Comparison of ENCODE assay signal across 26 cellular contexts in genomic region chr22:36177160-36177559, GRCh38. TPM values are rescaled to one million over a fixed set of nuclear protein-coding genes. Genes with fewer than 3 reads are reported as not detected.
"Had no signal": no experiment of that assay in that cellular context is flagged by ENCODE, and none has a peak within 500 bp of the region (broad histone marks: within the 10 kb centered on the region; RNA-seq: fewer than 3 reads in every experiment).

No MANE protein-coding gene starts in this region.

- DNase-seq: activated CD4-positive, alpha-beta memory T cell treated with anti-CD3 and anti-CD28 coated beads for 36 hours; activated CD4-positive, alpha-beta T cell treated with anti-CD3 and anti-CD28 coated beads, Interleukin-2, amount 10 ng/mL, durations not matched to agents 24 days and 14 days; activated CD4-positive, CD25-positive, alpha-beta regulatory T cell treated with anti-CD3 and anti-CD28 coated beads, Interleukin-2, amount 50 U/mL, for 72 hours; activated gamma-delta T cell; activated naive CD4-positive, alpha-beta T cell treated with anti-CD3 and anti-CD28 coated beads for 36 hours; activated T-cell treated with anti-CD3 and anti-CD28 coated beads, Interleukin-2, amount 50 U/mL, for 72 hours; aorta; body of pancreas; MM.1S; NCI-H1105 treated with DMSO at 0.1 percent for 48 hours; NCI-H1436 treated with DMSO at 0.1 percent for 48 hours; NCI-H187; NCI-H2081; NCI-H446; NCI-H524; NCI-H748 treated with DMSO at 0.1 percent for 48 hours; OCI-M1; Peyer's patch; Right ventricle myocardium superior; T-helper 17 cell; T-helper 9 cell had no signal

- H3K27ac Mint-ChIP-seq: activated CD4-positive, alpha-beta memory T cell treated with anti-CD3 and anti-CD28 coated beads for 36 hours; activated CD4-positive, alpha-beta T cell treated with anti-CD3 and anti-CD28 coated beads, Interleukin-2, amount 10 ng/mL, durations not matched to agents 24 days and 14 days; activated naive CD4-positive, alpha-beta T cell treated with anti-CD3 and anti-CD28 coated beads for 36 hours; activated naive CD8-positive, alpha-beta T cell; activated T-cell treated with anti-CD3 and anti-CD28 coated beads, Interleukin-2, amount 50 U/mL, for 72 hours; T-helper 17 cell; WTC11 had no signal

- H3K9me3 Mint-ChIP-seq: central memory CD8-positive, alpha-beta T cell had no signal

- H3K27me3 Mint-ChIP-seq: activated CD4-positive, alpha-beta memory T cell treated with anti-CD3 and anti-CD28 coated beads for 36 hours; activated naive CD8-positive, alpha-beta T cell; central memory CD8-positive, alpha-beta T cell had no signal

- H3K36me3 Mint-ChIP-seq: activated CD4-positive, alpha-beta memory T cell treated with anti-CD3 and anti-CD28 coated beads for 36 hours; activated naive CD8-positive, alpha-beta T cell; WTC11 had no signal

- H3K4me3 Mint-ChIP-seq: activated CD4-positive, alpha-beta memory T cell treated with anti-CD3 and anti-CD28 coated beads for 36 hours; activated CD4-positive, alpha-beta T cell treated with anti-CD3 and anti-CD28 coated beads, Interleukin-2, amount 10 ng/mL, durations not matched to agents 24 days and 14 days; activated naive CD4-positive, alpha-beta T cell treated with anti-CD3 and anti-CD28 coated beads for 36 hours; activated naive CD8-positive, alpha-beta T cell; activated T-cell treated with anti-CD3 and anti-CD28 coated beads, Interleukin-2, amount 50 U/mL, for 72 hours; central memory CD8-positive, alpha-beta T cell; T-helper 17 cell; WTC11 had no signal

- ATAC-seq: activated T-cell treated with anti-CD3 and anti-CD28 coated beads, Interleukin-2, amount 50 U/mL, for 72 hours; body of pancreas; HepG2; SK-N-SH treated with all-trans-retinoic acid at 6 μM for 48 hours; T-helper 17 cell; WTC11 had no signal

- H3K4me1 Mint-ChIP-seq: WTC11 had no signal

RNA-seq across cellular contexts. Expression of gene APOL4, which starts 24.4 kb away (rescaled TPM):
- total RNA-seq: activated CD4-positive, alpha-beta T cell treated with anti-CD3 and anti-CD28 coated beads, Interleukin-2, amount 10 ng/mL, durations not matched to agents 24 days and 14 days had no signal
